8 cellular contexts compared by ENCODE assay signal in genomic region chr19:32404213-32404938, GRCh38. TPM values are rescaled to one million over a fixed set of nuclear protein-coding genes. Genes with fewer than 3 reads are reported as not detected.
DNase-seq lines count a peak whose midpoint lies in the region; ATAC-seq, FAIRE-seq and TF ChIP-seq lines count a peak whose summit lies in the region.

No MANE protein-coding gene starts in this region.

- FAIRE-seq in endothelial cell of umbilical vein (lab: Jason Lieb, UNC) (no peak), pancreas (lab: Jason Lieb, UNC) (no peak)

- WGBS in pancreas, 2 donors: 58 to 62% methylated on average over 20 of the region's 20 CpGs

- H3K9me3 ChIP-seq in Panc1 (ENCODE audit: control insufficient read depth, insufficient read depth, low read depth, low read length): no peaks in the 10 kb centered on the region
- H3K9me3 ChIP-seq in endothelial cell of umbilical vein (replicated peaks; ENCODE audit: control insufficient read depth, insufficient read depth, low read length): no peaks in the 10 kb centered on the region
- H3K9me3 ChIP-seq in pancreas: no peaks in the 10 kb centered on the region

- H3K9ac ChIP-seq in endothelial cell of umbilical vein (replicated peaks; ENCODE audit: extremely low read depth, insufficient read depth, low read length): peak overlapping the region; percentile 98

- DNase-seq in Panc1 (ENCODE audit: low read depth, low spot score) (no peak), endothelial cell of umbilical vein (ENCODE audit: low read depth, low spot score) (no peak), pancreas (peak in 3 of 6 donors; percentile 9 to 26 (median 22)), anterior cingulate cortex (lab: John Stamatoyannopoulos, UW) (no peak), LoVo (ENCODE audit: low spot score) (no peak), globus pallidus (ENCODE audit: low spot score) (no peak), AG20443 (ENCODE audit: low spot score) (no peak)

- no peaks in the 10 kb centered on the region for H4K20me1 ChIP-seq in endothelial cell of umbilical vein (replicated peaks; ENCODE audit: control insufficient read depth, extremely low read depth, insufficient read depth, low read length)

- H3K9me1 ChIP-seq in endothelial cell of umbilical vein (replicated peaks; ENCODE audit: control insufficient read depth, extremely low read depth, insufficient read depth, low read length): no peaks in the 10 kb centered on the region

- POLR2A ChIA-PET in Panc1 (lab: Charles Lee): no interaction called here
- POLR2A ChIA-PET in endothelial cell of umbilical vein (lab: Charles Lee): no interaction called here

- CTCF ChIA-PET in Panc1 (lab: Charles Lee) (interaction anchor here (0.6 kb wide), 1 partner anchor 164 kb away, joined by 5 read pairs; no protein-coding TSS in a partner anchor), endothelial cell of umbilical vein (lab: Charles Lee) (no interaction called here)

- H3K4me3 ChIP-seq in GM08714 (ENCODE audit: low read length) (peak overlapping the region; percentile 88), Panc1 (ENCODE audit: low read depth in 2 of 2, low read length in 2 of 2) (peak overlapping the region; percentile 77 to 92), endothelial cell of umbilical vein (replicated peaks in 1 of 3; ENCODE audit: insufficient read depth in 1 of 3, low read depth in 1 of 3, low read length in 3 of 3) (peak overlapping the region in 2 of 3 experiments; percentile 72 to 97), pancreas (peak overlapping the region; percentile 76 to 93 (median 83))

- dilution Hi-C loops in endothelial cell of umbilical vein (cut with MboI; ENCODE audit: extremely low pct_ligation_motif_present, low sequenced_read_pairs): no loop called here

- H2AFZ ChIP-seq in endothelial cell of umbilical vein (ENCODE audit: low read depth, low read length): no peak overlapping the region

- TF ChIP-seq CTCF in Panc1 (IDR thresholded peaks at IDR 0.05) (no peak), endothelial cell of umbilical vein (IDR thresholded peaks at IDR 0.05; ENCODE audit: extremely low read depth in 1 of 2, insufficient read depth in 1 of 2, low read depth in 1 of 2, low read length in 2 of 2) (no peak), pancreas (IDR thresholded peaks at IDR 0.05) (no peak)

- ATAC-seq in Panc1: no peak
- no peak for ATAC-seq in pancreas

- no TSS peak for BruUV-seq in Panc1 (replicated peaks; lab: Mats Ljungman, UMichigan)
- BruUV-seq in endothelial cell of umbilical vein (replicated peaks; lab: Mats Ljungman, UMichigan): no TSS peak

- H3K36me3 ChIP-seq in Panc1 (ENCODE audit: control insufficient read depth, insufficient read depth, low read length) (peaks cover 5% of the 10 kb centered on the region; the same call in 1 of the 2 replicates), endothelial cell of umbilical vein (ENCODE audit: control insufficient read depth in 2 of 2, extremely low read depth in 1 of 2, insufficient read depth in 2 of 2, low read length in 2 of 2) (peaks cover 0 to under 1% of the 10 kb centered on the region in 2 experiments), pancreas (peaks cover 0 to 5% (median 0%) of the 10 kb centered on the region in 3 donors)

- H3K79me2 ChIP-seq in endothelial cell of umbilical vein (ENCODE audit: control insufficient read depth, insufficient read depth, low read length): peaks cover 7% of the 10 kb centered on the region

- peak overlapping the region; percentile 54 for H3K4me2 ChIP-seq in endothelial cell of umbilical vein (ENCODE audit: insufficient read depth, low read length)

- no peak for TF ChIP-seq POLR2A in endothelial cell of umbilical vein (IDR thresholded peaks at IDR 0.05; ENCODE audit: low read depth, low read length)

- peaks cover 23% of the 10 kb centered on the region for H3K4me1 ChIP-seq in Panc1 (ENCODE audit: control insufficient read depth, insufficient read depth, low read length)
- peaks cover 8% of the 10 kb centered on the region for H3K4me1 ChIP-seq in endothelial cell of umbilical vein (ENCODE audit: control insufficient read depth, extremely low read depth, insufficient read depth, low read length)
- H3K4me1 ChIP-seq in pancreas: peaks cover 0 to 23% (median 5%) of the 10 kb centered on the region in 3 donors

- in situ Hi-C loops in Panc1 (cut with HindIII; ENCODE audit: low pct_unique_long_range_greater_than_20kb, low sequenced_read_pairs): no loop called here

- H3K27me3 ChIP-seq in Panc1 (ENCODE audit: control insufficient read depth, insufficient read depth, low read length): no peaks in the 10 kb centered on the region
- H3K27me3 ChIP-seq in endothelial cell of umbilical vein (ENCODE audit: control insufficient read depth in 2 of 2, insufficient read depth in 2 of 2, low read length in 2 of 2): no peaks in the 10 kb centered on the region
- no peaks in the 10 kb centered on the region for H3K27me3 ChIP-seq in pancreas

- H3K27ac ChIP-seq in Panc1 (ENCODE audit: low read length) (peak overlapping the region; percentile 95), endothelial cell of umbilical vein (ENCODE audit: insufficient read depth, low read depth, low read length) (peak overlapping the region; percentile 95), pancreas (peak overlapping the region in 3 of 4 donors; percentile 95 to 98 (median 97))

- intact Hi-C loops in Panc1 (cut with micrococcal nuclease; ENCODE audit: unreplicated experiment): no loop called here
- intact Hi-C loops in endothelial cell of umbilical vein (cut with micrococcal nuclease): loop anchor here (2.0 kb wide), 1 partner anchor 176 kb away; the partner anchor contains the start of gene PDCD5
- intact Hi-C loops in pancreas (cut with DNase I): no loop called here

TF ChIP-seq in endothelial cell of umbilical vein, 7 proteins besides CTCF, POLR2A, EP300 and RAD21:
- TF ChIP-seq POLR2AphosphoS5 (IDR thresholded peaks at IDR 0.05; ENCODE audit: insufficient read depth, low read depth, low read length): no peak
- TF ChIP-seq JUN (IDR thresholded peaks at IDR 0.05; ENCODE audit: borderline replicate concordance, insufficient read depth, insufficient read length, low read depth): no peak
- no peak for TF ChIP-seq FOS (IDR thresholded peaks at IDR 0.05; ENCODE audit: borderline replicate concordance, insufficient read depth, low read length)
- no peak for TF ChIP-seq MAX (IDR thresholded peaks at IDR 0.05; ENCODE audit: insufficient read depth, insufficient read length)
- no peak for TF ChIP-seq GATA2 (IDR thresholded peaks at IDR 0.05; ENCODE audit: insufficient read depth, insufficient read length, low read depth, low read length)
- TF ChIP-seq MYC (IDR thresholded peaks at IDR 0.05; ENCODE audit: low read depth, low read length): no peak
- TF ChIP-seq EZH2 (IDR thresholded peaks at IDR 0.05; ENCODE audit: borderline replicate concordance, low read depth, low read length, severe bottlenecking): no peak
TF ChIP-seq in endothelial cell of umbilical vein: peak in this region for 0.

RNA-seq across cellular contexts. Expression of gene DPY19L3, which starts 1.2 kb away (rescaled TPM):
- total RNA-seq in Panc1 (2021; ENCODE audit: unreplicated experiment) (27.8 TPM), endothelial cell of umbilical vein (39.3 and 39.5 TPM in 2 replicates), pancreas (10 to 100 TPM; 10.9 to 31.0 (median 15.2) TPM)
- polyA plus RNA-seq in Panc1 (2012; ENCODE audit: insufficient read length): 15.3 TPM
- polyA plus RNA-seq in endothelial cell of umbilical vein (26.2 and 36.1 TPM in 2 replicates), pancreas (10 to 100 TPM in 1 of 2 donors, 1 to 10 TPM in 1; 5.9 to 10.2 TPM)
- polyA plus RNA-seq in endothelial cell of umbilical vein (2011; cell fraction: cytosol; rRNA removed): 20.8 and 22.1 TPM in 2 replicates
- 141 and 143 TPM in 2 replicates for polyA plus RNA-seq in endothelial cell of umbilical vein (2011; cell fraction: nucleus; rRNA removed)
- polyA plus RNA-seq in endothelial cell of umbilical vein (2012): 14.9 and 16.9 TPM in 2 replicates
- 45.2 and 69.5 TPM in 2 replicates for polyA minus RNA-seq in endothelial cell of umbilical vein
- polyA minus RNA-seq in endothelial cell of umbilical vein (2011; cell fraction: cytosol; rRNA and poly(A)+ RNA removed): 15.3 TPM
- 64.1 and 97.8 TPM in 2 replicates for polyA minus RNA-seq in endothelial cell of umbilical vein (2011; cell fraction: nucleus; rRNA and poly(A)+ RNA removed)

RNA-seq across cellular contexts. Expression of gene ZNF507, which starts 59.0 kb away (rescaled TPM):
- 28.3 TPM for total RNA-seq in Panc1 (2021; ENCODE audit: unreplicated experiment)
- polyA plus RNA-seq in Panc1 (2012; ENCODE audit: insufficient read length): 9.3 TPM
- total RNA-seq in endothelial cell of umbilical vein: 20.3 and 23.0 TPM in 2 replicates
- 4.8 and 6.8 TPM in 2 replicates for polyA plus RNA-seq in endothelial cell of umbilical vein
- 7.9 and 8.4 TPM in 2 replicates for polyA plus RNA-seq in endothelial cell of umbilical vein (2011; cell fraction: cytosol; rRNA removed)
- polyA plus RNA-seq in endothelial cell of umbilical vein (2011; cell fraction: nucleus; rRNA removed): 21.5 and 23.7 TPM in 2 replicates
- 10.4 and 11.8 TPM in 2 replicates for polyA plus RNA-seq in endothelial cell of umbilical vein (2012)
- 16.3 and 16.4 TPM in 2 replicates for polyA minus RNA-seq in endothelial cell of umbilical vein
- 12.1 TPM for polyA minus RNA-seq in endothelial cell of umbilical vein (2011; cell fraction: cytosol; rRNA and poly(A)+ RNA removed)
- 23.9 and 34.8 TPM in 2 replicates for polyA minus RNA-seq in endothelial cell of umbilical vein (2011; cell fraction: nucleus; rRNA and poly(A)+ RNA removed)
- 10 to 100 TPM in 3 of 6 donors, 1 to 10 TPM in 3; 7.6 to 14.7 (median 9.6) TPM for total RNA-seq in pancreas
- 1 to 10 TPM; 3.5 to 6.2 TPM for polyA plus RNA-seq in pancreas
